In genomic region chr5:126516852-126517251, GRCh38 we compare ENCODE assay signal across 12 cellular contexts.
DNase-seq lines count a peak whose midpoint lies in the region; TF ChIP-seq lines count a peak whose summit lies in the region.
"Had no signal": no experiment of that assay in that cellular context is flagged by ENCODE, and none has a peak within 500 bp of the region (broad histone marks: within the 10 kb centered on the region; RNA-seq: fewer than 3 reads in every experiment).

No MANE protein-coding gene starts in this region.

- no peaks in the 10 kb centered on the region for H3K9me3 Mint-ChIP-seq in mesothelial cell of epicardium

- no peaks in the 10 kb centered on the region for H3K27me3 ChIP-seq in breast epithelium

- DNase-seq in SIG-M5 treated with dmso at 0.1 percent for 504 hours (lab: John Stamatoyannopoulos, UW; ENCODE audit: unreplicated experiment) (peak; percentile 17), SIG-M5 (lab: John Stamatoyannopoulos, UW) (no peak), breast epithelium (ENCODE audit: low spot score in 2 of 2) (no peak), mesothelial cell of epicardium (ENCODE audit: low spot score in 2 of 2, unreplicated experiment in 2 of 2) (no peak), KG1 (lab: John Stamatoyannopoulos, UW) (no peak), cortex of kidney (lab: John Stamatoyannopoulos, UW) (no peak), GOT3 (lab: John Stamatoyannopoulos, UW) (no peak)
- DNase-seq in stimulated activated CD4-positive, alpha-beta T cell treated with anti-CD3 and anti-CD28 coated beads, Interleukin-12 subunit alpha, Interleukin-12 subunit beta, amount 100 ng/mL, for 4 hours, result no peak
- DNase-seq: CD4-positive, CD25-positive, alpha-beta regulatory T cell; NCI-H1417 treated with DMSO at 0.1 percent for 48 hours had no signal

- H3K4me1 Mint-ChIP-seq in mesothelial cell of epicardium, result peaks cover 52% of the 10 kb centered on the region
- H3K4me1 Mint-ChIP-seq: B cell had no signal

- no peaks in the 10 kb centered on the region for H3K27me3 Mint-ChIP-seq in mesothelial cell of epicardium (ENCODE audit: low read depth)

- TF ChIP-seq CTCF in breast epithelium (IDR thresholded peaks at IDR 0.05) (no peak), mesothelial cell of epicardium (IDR thresholded peaks at IDR 0.05; ENCODE audit: unreplicated experiment) (no peak)

- H3K27ac Mint-ChIP-seq in mesothelial cell of epicardium, result peak overlapping the region; percentile 86
- H3K27ac Mint-ChIP-seq: B cell; CD4-positive, CD25-positive, alpha-beta regulatory T cell had no signal

- peaks cover 8 to 13% of the 10 kb centered on the region in 2 donors for H3K4me1 ChIP-seq in breast epithelium

- no peak overlapping the region for H3K4me3 ChIP-seq in breast epithelium

- no peaks in the 10 kb centered on the region for H3K36me3 Mint-ChIP-seq in mesothelial cell of epicardium
- H3K36me3 Mint-ChIP-seq: CD4-positive, CD25-positive, alpha-beta regulatory T cell had no signal

- H3K36me3 ChIP-seq in breast epithelium, result no peaks in the 10 kb centered on the region

- no peak overlapping the region for H3K4me3 Mint-ChIP-seq in mesothelial cell of epicardium
- H3K4me3 Mint-ChIP-seq: B cell; CD4-positive, CD25-positive, alpha-beta regulatory T cell had no signal

- TF ChIP-seq POLR2A in breast epithelium (IDR thresholded peaks at IDR 0.05), result no peak

- intact Hi-C loops in breast epithelium (cut with DNase I; ENCODE audit: low total_unique reads), result no loop called here

- peak overlapping the region; percentile 54 to 88 for H3K27ac ChIP-seq in breast epithelium
- H3K27ac ChIP-seq: 22Rv1 had no signal

- H3K9me3 ChIP-seq in breast epithelium, result no peaks in the 10 kb centered on the region
